14 cellular contexts compared by ENCODE assay signal in genomic region chr12:110726708-110727369, GRCh38. TPM values are rescaled to one million over a fixed set of nuclear protein-coding genes. Genes with fewer than 3 reads are reported as not detected.
A peak's percentile ranks its signal among the peaks of the same experiment; 100 is the strongest.
DNase-seq lines count a peak whose midpoint lies in the region; ATAC-seq and TF ChIP-seq lines count a peak whose summit lies in the region.
"Had no signal": no experiment of that assay in that cellular context is flagged by ENCODE, and none has a peak within 500 bp of the region (broad histone marks: within the 10 kb centered on the region; RNA-seq: fewer than 3 reads in every experiment).

No MANE protein-coding gene starts in this region.

- peaks cover 48% of the 10 kb centered on the region for H3K4me1 Mint-ChIP-seq in activated B cell treated with CpG ODN at 0.5 μM for 24 hours

- TF ChIP-seq CTCF in activated B cell treated with CpG ODN at 0.5 μM for 24 hours (IDR thresholded peaks at IDR 0.05) (no peak), GM13977 (IDR thresholded peaks at IDR 0.05; ENCODE audit: extremely low read depth, insufficient read depth, missing control alignments) (no peak), ascending aorta (IDR thresholded peaks at IDR 0.05) (no peak)

- H3K27me3 Mint-ChIP-seq in activated B cell treated with CpG ODN at 0.5 μM for 24 hours: no peaks in the 10 kb centered on the region

- H3K27ac Mint-ChIP-seq in activated naive CD4-positive, alpha-beta T cell treated with anti-CD3 and anti-CD28 coated beads, Interleukin-2, amount 50 U/mL, for 72 hours: peak overlapping the region; percentile 85 to 86
- H3K27ac Mint-ChIP-seq in activated B cell treated with CpG ODN at 0.5 μM for 24 hours: peak overlapping the region; percentile 86

- POLR2A ChIA-PET in activated B cell treated with CpG ODN at 0.5 μM for 24 hours (lab: Charles Lee): interaction anchor here (1.2 to 2.4 kb wide), 3 partner anchors 9 to 15 kb away, joined by 3 to 23 read pairs (median 4); partner anchors contain the start of gene PPP1CC

- no peak overlapping the region for H3K4me3 ChIP-seq in ascending aorta
- H3K4me3 ChIP-seq: coronary artery, right lobe of liver, vagina had no signal

- CTCF ChIA-PET in activated B cell treated with CpG ODN at 0.5 μM for 24 hours (lab: Charles Lee): interaction anchor here (1.2 kb wide), 1 partner anchor 124 kb away, joined by 3 read pairs; no protein-coding TSS in a partner anchor

- ATAC-seq in activated naive CD4-positive, alpha-beta T cell treated with anti-CD3 and anti-CD28 coated beads, Interleukin-2, amount 50 U/mL, for 72 hours: no peak
- peak; percentile 24 for ATAC-seq in activated B cell treated with CpG ODN at 0.5 μM for 24 hours (ENCODE audit: low read depth)
- ATAC-seq: foreskin keratinocyte, left cardiac atrium had no signal

- peak overlapping the region; percentile 32 for H3K4me3 Mint-ChIP-seq in activated B cell treated with CpG ODN at 0.5 μM for 24 hours

- H3K27ac ChIP-seq in ascending aorta: no peak overlapping the region
- H3K27ac ChIP-seq: coronary artery, foreskin keratinocyte, right lobe of liver, vagina had no signal

- no peaks in the 10 kb centered on the region for H3K27me3 ChIP-seq in ascending aorta
- H3K27me3 ChIP-seq: foreskin keratinocyte, right lobe of liver, vagina had no signal

- no peaks in the 10 kb centered on the region for H3K9me3 ChIP-seq in ascending aorta
- H3K9me3 ChIP-seq: right lobe of liver, vagina had no signal

- H3K36me3 ChIP-seq in ascending aorta: peaks cover 63 to 84% of the 10 kb centered on the region in 2 donors

- no peaks in the 10 kb centered on the region for H3K4me1 ChIP-seq in ascending aorta
- H3K4me1 ChIP-seq: foreskin keratinocyte, vagina had no signal

- DNase-seq in activated naive CD4-positive, alpha-beta T cell treated with anti-CD3 and anti-CD28 coated beads, Interleukin-2, amount 50 U/mL, for 72 hours (ENCODE audit: low spot score in 2 of 2): no peak
- DNase-seq in activated naive CD4-positive, alpha-beta T cell treated with anti-CD3 and anti-CD28 coated beads, Interleukin-2, amount 50 U/mL, for 16 hours: no peak
- DNase-seq in activated B cell treated with CpG ODN at 0.5 μM for 24 hours (no peak), islet precursor cell (peak; percentile 29), nucleus accumbens (lab: John Stamatoyannopoulos, UW) (no peak), GM13977 (ENCODE audit: low spot score) (no peak), ascending aorta (ENCODE audit: low spot score in 2 of 2) (no peak)
- no peak for DNase-seq in stimulated activated CD4-positive, alpha-beta T cell treated with anti-CD3 and anti-CD28 coated beads, Interleukin-2, amount 100 ng/mL, for 48 hours
- DNase-seq: foreskin keratinocyte, left cardiac atrium, NCI-H1694 treated with DMSO at 0.1 percent for 48 hours, right lobe of liver had no signal

- intact Hi-C loops in activated B cell treated with CpG ODN at 0.5 μM for 24 hours (cut with micrococcal nuclease) (loop anchor here (1.0 to 2.0 kb wide), 2 partner anchors 9 to 14 kb away; no protein-coding TSS in a partner anchor), ascending aorta (cut with DNase I) (no loop called here)

- peaks cover 10 to 63% of the 10 kb centered on the region in 2 donors for H3K36me3 Mint-ChIP-seq in activated naive CD4-positive, alpha-beta T cell treated with anti-CD3 and anti-CD28 coated beads, Interleukin-2, amount 50 U/mL, for 72 hours
- peaks cover 88% of the 10 kb centered on the region for H3K36me3 Mint-ChIP-seq in activated B cell treated with CpG ODN at 0.5 μM for 24 hours (ENCODE audit: low read depth)

- in situ Hi-C loops in GM13977 (cut with MboI; ENCODE audit: low pct_unique_long_range_greater_than_20kb, low sequenced_read_pairs, unreplicated experiment): loop anchor here (10.0 kb wide), 1 partner anchor 108 kb away; no protein-coding TSS in a partner anchor

- H3K9me3 Mint-ChIP-seq in activated naive CD4-positive, alpha-beta T cell treated with anti-CD3 and anti-CD28 coated beads, Interleukin-2, amount 50 U/mL, for 72 hours: no peaks in the 10 kb centered on the region
- no peaks in the 10 kb centered on the region for H3K9me3 Mint-ChIP-seq in activated B cell treated with CpG ODN at 0.5 μM for 24 hours

RNA-seq across cellular contexts. Expression of gene PPP1CC, which starts 15.9 kb away (rescaled TPM):
- total RNA-seq in activated naive CD4-positive, alpha-beta T cell treated with anti-CD3 and anti-CD28 coated beads, Interleukin-2, amount 50 U/mL, for 72 hours: 100 to 1,000 TPM; 190 to 343 TPM
- total RNA-seq in activated B cell treated with CpG ODN at 0.5 μM for 24 hours (148 and 152 TPM in 2 replicates), ascending aorta (39.8 TPM)

RNA-seq across cellular contexts. Expression of gene HVCN1, which starts 37.9 kb away (rescaled TPM):
- total RNA-seq in activated naive CD4-positive, alpha-beta T cell treated with anti-CD3 and anti-CD28 coated beads, Interleukin-2, amount 50 U/mL, for 72 hours: 1 to 10 TPM; 2.8 to 6.3 TPM
- total RNA-seq in activated B cell treated with CpG ODN at 0.5 μM for 24 hours (80.7 and 83.9 TPM in 2 replicates), ascending aorta (1.3 TPM)

Comparison
In these comparisons a context has a peak if more than half of its experiments do, and no peak if none do; other contexts are left out.
1. RNA of gene HVCN1, which starts 37.9 kb away (total RNA-seq): 80.7 to 83.9 TPM in activated B cell treated with CpG ODN at 0.5 μM for 24 hours; 2.8 to 6.3 TPM in activated naive CD4-positive, alpha-beta T cell treated with anti-CD3 and anti-CD28 coated beads, Interleukin-2, amount 50 U/mL, for 72 hours and 1.3 TPM in ascending aorta (single experiment); every median in the first group is over 10 times any median in the second.